1 cellular context compared by ENCODE assay signal in the genomic region with DNA sequence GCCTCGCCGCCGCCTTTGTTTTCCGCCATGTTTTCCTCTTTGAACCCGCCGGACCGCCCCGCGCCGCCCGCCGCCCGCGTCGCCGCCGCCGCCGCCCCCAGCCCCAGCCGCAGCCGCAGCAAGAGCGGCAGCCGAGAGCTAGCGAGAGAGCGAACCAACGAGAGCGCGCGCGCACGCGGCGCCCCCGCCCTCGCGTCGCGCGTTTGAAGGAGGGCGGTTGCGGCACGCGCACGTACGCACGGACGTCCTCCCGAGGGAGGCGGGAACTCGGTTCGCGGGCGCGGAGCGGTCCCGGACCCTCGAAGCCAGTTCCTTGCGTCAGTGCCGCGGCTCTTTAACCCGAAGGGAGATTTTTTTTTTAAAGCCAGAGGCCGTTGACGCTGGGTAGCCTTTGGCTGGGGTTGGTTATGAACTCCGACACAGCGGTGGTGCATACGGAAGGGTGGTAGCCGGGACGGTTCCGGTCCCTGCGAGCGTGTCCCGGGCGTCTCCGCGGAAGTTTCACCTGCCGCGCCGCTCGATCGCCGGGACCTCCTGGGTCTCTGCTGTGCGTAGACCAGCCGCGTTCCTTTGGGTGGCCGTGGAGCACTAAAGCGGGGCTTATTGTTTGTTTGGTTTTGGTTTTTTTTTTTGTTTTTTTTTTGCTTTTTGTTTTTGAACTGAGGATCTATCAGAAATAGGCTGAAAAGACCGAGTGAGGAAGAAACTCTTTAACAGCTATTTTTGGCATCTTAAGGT.
TF ChIP-seq lines count a peak whose summit lies in the region.

A gene (minus strand): TSS at position 156 of the 738 bp plus-strand sequence. CDS start 127 bp downstream, at position 29.

TF ChIP-seq in K562, 482 proteins besides CTCF, POLR2A, EP300 and RAD21 (continued from another document and continues in another):
- TF ChIP-seq, protein P1, sequence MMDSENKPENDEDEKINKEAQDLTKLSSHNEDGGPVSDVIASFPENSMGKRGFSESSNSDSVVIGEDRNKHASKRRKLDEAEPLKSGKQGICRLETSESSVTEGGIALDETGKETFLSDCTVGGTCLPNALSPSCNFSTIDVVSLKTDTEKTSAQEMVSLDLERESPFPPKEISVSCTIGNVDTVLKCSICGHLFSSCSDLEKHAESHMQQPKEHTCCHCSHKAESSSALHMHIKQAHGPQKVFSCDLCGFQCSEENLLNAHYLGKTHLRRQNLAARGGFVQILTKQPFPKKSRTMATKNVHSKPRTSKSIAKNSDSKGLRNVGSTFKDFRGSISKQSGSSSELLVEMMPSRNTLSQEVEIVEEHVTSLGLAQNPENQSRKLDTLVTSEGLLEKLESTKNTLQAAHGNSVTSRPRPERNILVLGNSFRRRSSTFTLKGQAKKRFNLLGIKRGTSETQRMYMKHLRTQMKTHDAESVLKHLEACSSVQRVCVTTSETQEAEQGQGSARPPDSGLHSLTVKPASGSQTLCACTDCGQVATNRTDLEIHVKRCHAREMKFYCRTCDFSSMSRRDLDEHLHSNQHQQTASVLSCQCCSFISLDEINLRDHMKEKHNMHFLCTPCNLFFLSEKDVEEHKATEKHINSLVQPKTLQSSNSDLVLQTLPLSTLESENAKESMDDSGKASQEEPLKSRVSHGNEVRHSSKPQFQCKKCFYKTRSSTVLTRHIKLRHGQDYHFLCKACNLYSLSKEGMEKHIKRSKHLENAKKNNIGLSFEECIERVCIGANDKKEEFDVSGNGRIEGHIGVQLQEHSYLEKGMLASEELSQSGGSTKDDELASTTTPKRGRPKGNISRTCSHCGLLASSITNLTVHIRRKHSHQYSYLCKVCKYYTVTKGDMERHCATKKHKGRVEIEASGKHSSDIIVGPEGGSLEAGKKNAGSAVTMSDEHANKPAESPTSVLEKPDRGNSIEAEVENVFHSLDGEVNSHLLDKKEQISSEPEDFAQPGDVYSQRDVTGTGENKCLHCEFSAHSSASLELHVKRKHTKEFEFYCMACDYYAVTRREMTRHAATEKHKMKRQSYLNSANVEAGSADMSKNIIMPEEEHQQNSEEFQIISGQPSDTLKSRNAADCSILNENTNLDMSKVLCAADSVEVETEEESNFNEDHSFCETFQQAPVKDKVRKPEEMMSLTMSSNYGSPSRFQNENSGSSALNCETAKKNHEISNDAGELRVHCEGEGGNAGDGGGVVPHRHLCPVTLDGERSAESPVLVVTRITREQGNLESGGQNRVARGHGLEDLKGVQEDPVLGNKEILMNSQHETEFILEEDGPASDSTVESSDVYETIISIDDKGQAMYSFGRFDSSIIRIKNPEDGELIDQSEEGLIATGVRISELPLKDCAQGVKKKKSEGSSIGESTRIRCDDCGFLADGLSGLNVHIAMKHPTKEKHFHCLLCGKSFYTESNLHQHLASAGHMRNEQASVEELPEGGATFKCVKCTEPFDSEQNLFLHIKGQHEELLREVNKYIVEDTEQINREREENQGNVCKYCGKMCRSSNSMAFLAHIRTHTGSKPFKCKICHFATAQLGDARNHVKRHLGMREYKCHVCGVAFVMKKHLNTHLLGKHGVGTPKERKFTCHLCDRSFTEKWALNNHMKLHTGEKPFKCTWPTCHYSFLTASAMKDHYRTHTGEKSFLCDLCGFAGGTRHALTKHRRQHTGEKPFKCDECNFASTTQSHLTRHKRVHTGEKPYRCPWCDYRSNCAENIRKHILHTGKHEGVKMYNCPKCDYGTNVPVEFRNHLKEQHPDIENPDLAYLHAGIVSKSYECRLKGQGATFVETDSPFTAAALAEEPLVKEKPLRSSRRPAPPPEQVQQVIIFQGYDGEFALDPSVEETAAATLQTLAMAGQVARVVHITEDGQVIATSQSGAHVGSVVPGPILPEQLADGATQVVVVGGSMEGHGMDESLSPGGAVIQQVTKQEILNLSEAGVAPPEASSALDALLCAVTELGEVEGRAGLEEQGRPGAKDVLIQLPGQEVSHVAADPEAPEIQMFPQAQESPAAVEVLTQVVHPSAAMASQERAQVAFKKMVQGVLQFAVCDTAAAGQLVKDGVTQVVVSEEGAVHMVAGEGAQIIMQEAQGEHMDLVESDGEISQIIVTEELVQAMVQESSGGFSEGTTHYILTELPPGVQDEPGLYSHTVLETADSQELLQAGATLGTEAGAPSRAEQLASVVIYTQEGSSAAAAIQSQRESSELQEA (IDR thresholded peaks at IDR 0.05; ENCODE audit: low read depth) = peak; percentile 79
- TF ChIP-seq ZFX (CRISPR knock-in tag; IDR thresholded peaks at IDR 0.05) (peak; percentile 8; the same call in 1 of the 2 replicates), ZNF174 (CRISPR knock-in tag; IDR thresholded peaks at IDR 0.05) (no peak), GABPA (tag; conservative IDR thresholded peaks at IDR 0.05; ENCODE audit: low read depth) (peak; percentile 81), HMG20A (CRISPR knock-in tag; conservative IDR thresholded peaks at IDR 0.05) (no peak), SAFB (IDR thresholded peaks at IDR 0.05; ENCODE audit: borderline replicate concordance, low read depth, low read length) (no peak), DDX20 (tag; IDR thresholded peaks at IDR 0.05; ENCODE audit: low read depth) (no peak), XRCC5 (IDR thresholded peaks at IDR 0.05; ENCODE audit: low read depth, low read length) (no peak), XRCC3 (IDR thresholded peaks at IDR 0.05) (no peak), THRAP3 (IDR thresholded peaks at IDR 0.05; ENCODE audit: borderline replicate concordance) (no peak), LCOR (CRISPR knock-in tag; IDR thresholded peaks at IDR 0.05) (0 out of 2 replicates have a peak, but pooled peaks have one; percentile 50), MXI1 (IDR thresholded peaks at IDR 0.05; ENCODE audit: low read depth, low read length) (0 out of 2 replicates have a peak, but pooled peaks have one; percentile 37), SMARCA5 (IDR thresholded peaks at IDR 0.05) (no peak; the same call in 1 of the 2 replicates), NBN (IDR thresholded peaks at IDR 0.05; ENCODE audit: low read depth) (peak; percentile 76; the same call in 1 of the 2 replicates), CC2D1A (IDR thresholded peaks at IDR 0.05) (no peak; the same call in 1 of the 2 replicates), TAF7 (tag; IDR thresholded peaks at IDR 0.05) (peak; percentile 43; the same call in 1 of the 2 replicates), ZNF140 (CRISPR knock-in tag; IDR thresholded peaks at IDR 0.05) (no peak), NCOA1 (IDR thresholded peaks at IDR 0.05; ENCODE audit: low read depth) (peak; percentile 61; the same call in 1 of the 2 replicates), RBM15 (IDR thresholded peaks at IDR 0.05; ENCODE audit: insufficient read depth, low read length) (no peak), TBL1XR1 (IDR thresholded peaks at IDR 0.05; ENCODE audit: low read length in 2 of 2) (0 out of 4 replicates have a peak, but pooled peaks of 1 of the 2 experiments have one; percentile 15), MAFF (IDR thresholded peaks at IDR 0.05; ENCODE audit: low read length) (no peak)
- TF ChIP-seq, protein P2, sequence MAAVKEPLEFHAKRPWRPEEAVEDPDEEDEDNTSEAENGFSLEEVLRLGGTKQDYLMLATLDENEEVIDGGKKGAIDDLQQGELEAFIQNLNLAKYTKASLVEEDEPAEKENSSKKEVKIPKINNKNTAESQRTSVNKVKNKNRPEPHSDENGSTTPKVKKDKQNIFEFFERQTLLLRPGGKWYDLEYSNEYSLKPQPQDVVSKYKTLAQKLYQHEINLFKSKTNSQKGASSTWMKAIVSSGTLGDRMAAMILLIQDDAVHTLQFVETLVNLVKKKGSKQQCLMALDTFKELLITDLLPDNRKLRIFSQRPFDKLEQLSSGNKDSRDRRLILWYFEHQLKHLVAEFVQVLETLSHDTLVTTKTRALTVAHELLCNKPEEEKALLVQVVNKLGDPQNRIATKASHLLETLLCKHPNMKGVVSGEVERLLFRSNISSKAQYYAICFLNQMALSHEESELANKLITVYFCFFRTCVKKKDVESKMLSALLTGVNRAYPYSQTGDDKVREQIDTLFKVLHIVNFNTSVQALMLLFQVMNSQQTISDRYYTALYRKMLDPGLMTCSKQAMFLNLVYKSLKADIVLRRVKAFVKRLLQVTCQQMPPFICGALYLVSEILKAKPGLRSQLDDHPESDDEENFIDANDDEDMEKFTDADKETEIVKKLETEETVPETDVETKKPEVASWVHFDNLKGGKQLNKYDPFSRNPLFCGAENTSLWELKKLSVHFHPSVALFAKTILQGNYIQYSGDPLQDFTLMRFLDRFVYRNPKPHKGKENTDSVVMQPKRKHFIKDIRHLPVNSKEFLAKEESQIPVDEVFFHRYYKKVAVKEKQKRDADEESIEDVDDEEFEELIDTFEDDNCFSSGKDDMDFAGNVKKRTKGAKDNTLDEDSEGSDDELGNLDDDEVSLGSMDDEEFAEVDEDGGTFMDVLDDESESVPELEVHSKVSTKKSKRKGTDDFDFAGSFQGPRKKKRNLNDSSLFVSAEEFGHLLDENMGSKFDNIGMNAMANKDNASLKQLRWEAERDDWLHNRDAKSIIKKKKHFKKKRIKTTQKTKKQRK (IDR thresholded peaks at IDR 0.05; ENCODE audit: borderline replicate concordance, low read depth, low read length) = no peak
- TF ChIP-seq, protein P3, sequence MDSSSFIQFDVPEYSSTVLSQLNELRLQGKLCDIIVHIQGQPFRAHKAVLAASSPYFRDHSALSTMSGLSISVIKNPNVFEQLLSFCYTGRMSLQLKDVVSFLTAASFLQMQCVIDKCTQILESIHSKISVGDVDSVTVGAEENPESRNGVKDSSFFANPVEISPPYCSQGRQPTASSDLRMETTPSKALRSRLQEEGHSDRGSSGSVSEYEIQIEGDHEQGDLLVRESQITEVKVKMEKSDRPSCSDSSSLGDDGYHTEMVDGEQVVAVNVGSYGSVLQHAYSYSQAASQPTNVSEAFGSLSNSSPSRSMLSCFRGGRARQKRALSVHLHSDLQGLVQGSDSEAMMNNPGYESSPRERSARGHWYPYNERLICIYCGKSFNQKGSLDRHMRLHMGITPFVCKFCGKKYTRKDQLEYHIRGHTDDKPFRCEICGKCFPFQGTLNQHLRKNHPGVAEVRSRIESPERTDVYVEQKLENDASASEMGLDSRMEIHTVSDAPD (CRISPR knock-in tag; IDR thresholded peaks at IDR 0.05) = no peak
- TF ChIP-seq, protein P4, sequence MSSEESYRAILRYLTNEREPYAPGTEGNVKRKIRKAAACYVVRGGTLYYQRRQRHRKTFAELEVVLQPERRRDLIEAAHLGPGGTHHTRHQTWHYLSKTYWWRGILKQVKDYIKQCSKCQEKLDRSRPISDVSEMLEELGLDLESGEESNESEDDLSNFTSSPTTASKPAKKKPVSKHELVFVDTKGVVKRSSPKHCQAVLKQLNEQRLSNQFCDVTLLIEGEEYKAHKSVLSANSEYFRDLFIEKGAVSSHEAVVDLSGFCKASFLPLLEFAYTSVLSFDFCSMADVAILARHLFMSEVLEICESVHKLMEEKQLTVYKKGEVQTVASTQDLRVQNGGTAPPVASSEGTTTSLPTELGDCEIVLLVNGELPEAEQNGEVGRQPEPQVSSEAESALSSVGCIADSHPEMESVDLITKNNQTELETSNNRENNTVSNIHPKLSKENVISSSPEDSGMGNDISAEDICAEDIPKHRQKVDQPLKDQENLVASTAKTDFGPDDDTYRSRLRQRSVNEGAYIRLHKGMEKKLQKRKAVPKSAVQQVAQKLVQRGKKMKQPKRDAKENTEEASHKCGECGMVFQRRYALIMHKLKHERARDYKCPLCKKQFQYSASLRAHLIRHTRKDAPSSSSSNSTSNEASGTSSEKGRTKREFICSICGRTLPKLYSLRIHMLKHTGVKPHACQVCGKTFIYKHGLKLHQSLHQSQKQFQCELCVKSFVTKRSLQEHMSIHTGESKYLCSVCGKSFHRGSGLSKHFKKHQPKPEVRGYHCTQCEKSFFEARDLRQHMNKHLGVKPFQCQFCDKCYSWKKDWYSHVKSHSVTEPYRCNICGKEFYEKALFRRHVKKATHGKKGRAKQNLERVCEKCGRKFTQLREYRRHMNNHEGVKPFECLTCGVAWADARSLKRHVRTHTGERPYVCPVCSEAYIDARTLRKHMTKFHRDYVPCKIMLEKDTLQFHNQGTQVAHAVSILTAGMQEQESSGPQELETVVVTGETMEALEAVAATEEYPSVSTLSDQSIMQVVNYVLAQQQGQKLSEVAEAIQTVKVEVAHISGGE (CRISPR knock-in tag; IDR thresholded peaks at IDR 0.05) = peak in 2 of 3 experiments; percentile 81 to 95; a peak in 4 of 6 replicates
- TF ChIP-seq, protein P5, sequence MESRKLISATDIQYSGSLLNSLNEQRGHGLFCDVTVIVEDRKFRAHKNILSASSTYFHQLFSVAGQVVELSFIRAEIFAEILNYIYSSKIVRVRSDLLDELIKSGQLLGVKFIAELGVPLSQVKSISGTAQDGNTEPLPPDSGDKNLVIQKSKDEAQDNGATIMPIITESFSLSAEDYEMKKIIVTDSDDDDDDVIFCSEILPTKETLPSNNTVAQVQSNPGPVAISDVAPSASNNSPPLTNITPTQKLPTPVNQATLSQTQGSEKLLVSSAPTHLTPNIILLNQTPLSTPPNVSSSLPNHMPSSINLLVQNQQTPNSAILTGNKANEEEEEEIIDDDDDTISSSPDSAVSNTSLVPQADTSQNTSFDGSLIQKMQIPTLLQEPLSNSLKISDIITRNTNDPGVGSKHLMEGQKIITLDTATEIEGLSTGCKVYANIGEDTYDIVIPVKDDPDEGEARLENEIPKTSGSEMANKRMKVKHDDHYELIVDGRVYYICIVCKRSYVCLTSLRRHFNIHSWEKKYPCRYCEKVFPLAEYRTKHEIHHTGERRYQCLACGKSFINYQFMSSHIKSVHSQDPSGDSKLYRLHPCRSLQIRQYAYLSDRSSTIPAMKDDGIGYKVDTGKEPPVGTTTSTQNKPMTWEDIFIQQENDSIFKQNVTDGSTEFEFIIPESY (CRISPR knock-in tag; IDR thresholded peaks at IDR 0.05) = no peak
- TF ChIP-seq, protein P6, sequence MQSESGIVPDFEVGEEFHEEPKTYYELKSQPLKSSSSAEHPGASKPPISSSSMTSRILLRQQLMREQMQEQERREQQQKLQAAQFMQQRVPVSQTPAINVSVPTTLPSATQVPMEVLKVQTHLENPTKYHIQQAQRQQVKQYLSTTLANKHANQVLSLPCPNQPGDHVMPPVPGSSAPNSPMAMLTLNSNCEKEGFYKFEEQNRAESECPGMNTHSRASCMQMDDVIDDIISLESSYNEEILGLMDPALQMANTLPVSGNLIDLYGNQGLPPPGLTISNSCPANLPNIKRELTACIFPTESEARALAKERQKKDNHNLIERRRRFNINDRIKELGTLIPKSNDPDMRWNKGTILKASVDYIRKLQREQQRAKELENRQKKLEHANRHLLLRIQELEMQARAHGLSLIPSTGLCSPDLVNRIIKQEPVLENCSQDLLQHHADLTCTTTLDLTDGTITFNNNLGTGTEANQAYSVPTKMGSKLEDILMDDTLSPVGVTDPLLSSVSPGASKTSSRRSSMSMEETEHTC (IDR thresholded peaks at IDR 0.05) = no peak
- TF ChIP-seq, protein P7, sequence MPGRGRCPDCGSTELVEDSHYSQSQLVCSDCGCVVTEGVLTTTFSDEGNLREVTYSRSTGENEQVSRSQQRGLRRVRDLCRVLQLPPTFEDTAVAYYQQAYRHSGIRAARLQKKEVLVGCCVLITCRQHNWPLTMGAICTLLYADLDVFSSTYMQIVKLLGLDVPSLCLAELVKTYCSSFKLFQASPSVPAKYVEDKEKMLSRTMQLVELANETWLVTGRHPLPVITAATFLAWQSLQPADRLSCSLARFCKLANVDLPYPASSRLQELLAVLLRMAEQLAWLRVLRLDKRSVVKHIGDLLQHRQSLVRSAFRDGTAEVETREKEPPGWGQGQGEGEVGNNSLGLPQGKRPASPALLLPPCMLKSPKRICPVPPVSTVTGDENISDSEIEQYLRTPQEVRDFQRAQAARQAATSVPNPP (IDR thresholded peaks at IDR 0.05; ENCODE audit: borderline replicate concordance, insufficient read depth, insufficient read length) = no peak
